ENCODE assay signal across 20 cellular contexts in the genomic region with DNA sequence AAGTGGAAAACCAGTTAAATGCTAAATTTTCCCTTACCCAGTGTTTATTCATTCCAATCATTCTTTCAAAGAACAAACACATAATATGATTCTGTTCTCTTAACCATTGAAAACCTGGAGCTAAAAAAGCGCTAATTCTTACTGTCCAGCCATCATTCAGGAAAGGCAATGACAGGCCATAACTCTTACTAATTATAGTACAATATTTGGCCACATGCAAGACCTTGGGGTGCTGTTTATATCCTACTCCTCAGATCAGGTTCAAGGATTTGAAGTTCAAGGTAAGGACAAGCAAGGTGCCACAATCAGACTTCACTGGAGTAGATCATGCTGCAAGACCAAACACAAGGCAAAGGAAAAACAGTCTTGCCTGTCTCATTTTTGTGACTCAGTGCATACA.
DNase-seq lines count a peak whose midpoint lies in the region; ATAC-seq and TF ChIP-seq lines count a peak whose summit lies in the region.
"Had no signal": no experiment of that assay in that cellular context is flagged by ENCODE, and none has a peak within 500 bp of the region (broad histone marks: within the 10 kb centered on the region; RNA-seq: fewer than 3 reads in every experiment).

No MANE protein-coding gene starts in this region.

- H3K4me3 Mint-ChIP-seq in mesothelial cell of epicardium = no peak overlapping the region
- H3K4me3 Mint-ChIP-seq: CD4-positive, alpha-beta memory T cell had no signal

- no peak overlapping the region for H2AFZ ChIP-seq in smooth muscle cell (ENCODE audit: low read depth)

- H3K27ac ChIP-seq in smooth muscle cell (ENCODE audit: low read depth) (peak overlapping the region; percentile 15), coronary artery (no peak overlapping the region)
- H3K27ac ChIP-seq: 22Rv1; BLaER1 treated with 17β-estradiol and CSF1 and Interleukin-3, amounts not matched to agents 10 nM and 100 nM; KMS-11 had no signal

- DNase-seq in DMS79 treated with DMSO at 0.1 percent for 48 hours (lab: John Stamatoyannopoulos, UW) = peak; percentile 13
- DNase-seq in DMS79 (lab: John Stamatoyannopoulos, UW) = no peak
- peak; percentile 54 for DNase-seq in NCI-H69 (lab: John Stamatoyannopoulos, UW)
- DNase-seq in iris pigment epithelial cell (ENCODE audit: low read depth) = peak; percentile 36
- no peak for DNase-seq in smooth muscle cell (lab: John Stamatoyannopoulos, UW; ENCODE audit: unreplicated experiment)
- no peak for DNase-seq in mesothelial cell of epicardium (ENCODE audit: low spot score in 2 of 2, unreplicated experiment in 2 of 2)
- no peak for DNase-seq in coronary artery (ENCODE audit: low spot score)
- DNase-seq: CD4-positive, alpha-beta memory T cell; DMS153; H7; NCI-H1694; NCI-H2081; NCI-H2171; NCI-H524 treated with DMSO at 0.1 percent for 48 hours; OCI-M1 had no signal

- no peak overlapping the region for H3K9ac ChIP-seq in smooth muscle cell (ENCODE audit: low read depth)
- H3K9ac ChIP-seq: BLaER1 treated with 17β-estradiol and CSF1 and Interleukin-3, amounts not matched to agents 10 nM and 100 nM; KMS-11 had no signal

- no peak for TF ChIP-seq CTCF in smooth muscle cell (IDR thresholded peaks at IDR 0.05; ENCODE audit: borderline replicate concordance, insufficient read depth, poor library complexity, severe bottlenecking)
- no peak for TF ChIP-seq CTCF in mesothelial cell of epicardium (IDR thresholded peaks at IDR 0.05; ENCODE audit: unreplicated experiment)
- TF ChIP-seq CTCF in coronary artery (IDR thresholded peaks at IDR 0.05) = no peak

- 89% methylated on average over 1 of the region's 1 CpG for WGBS in smooth muscle cell (ENCODE audit: low lambda C conversion rate)

- H3K4me1 Mint-ChIP-seq in mesothelial cell of epicardium = peaks cover 31% of the 10 kb centered on the region
- H3K4me1 Mint-ChIP-seq: CD4-positive, alpha-beta memory T cell had no signal

- H4K20me1 ChIP-seq in smooth muscle cell (ENCODE audit: low read depth) = no peaks in the 10 kb centered on the region

- H3F3A ChIP-seq in smooth muscle cell (ENCODE audit: low read depth) = no peaks in the 10 kb centered on the region

- peaks cover 5% of the 10 kb centered on the region for H3K4me1 ChIP-seq in smooth muscle cell (ENCODE audit: low read depth)

- peaks cover 16% of the 10 kb centered on the region for H3K79me2 ChIP-seq in smooth muscle cell (ENCODE audit: low read depth)

- H3K27me3 ChIP-seq in smooth muscle cell (ENCODE audit: low read depth) = no peaks in the 10 kb centered on the region
- H3K27me3 ChIP-seq: BLaER1 treated with 17β-estradiol and CSF1 and Interleukin-3, amounts not matched to agents 10 nM and 100 nM had no signal

- H3K9me3 Mint-ChIP-seq in mesothelial cell of epicardium = no peaks in the 10 kb centered on the region
- H3K9me3 Mint-ChIP-seq: CD4-positive, alpha-beta memory T cell had no signal

- H3K4me3 ChIP-seq in smooth muscle cell (no peak overlapping the region), coronary artery (no peak overlapping the region)
- H3K4me3 ChIP-seq: BLaER1 treated with 17β-estradiol and CSF1 and Interleukin-3, amounts not matched to agents 10 nM and 100 nM had no signal

- no peaks in the 10 kb centered on the region for H3K9me3 ChIP-seq in smooth muscle cell (replicated peaks; ENCODE audit: low read depth)

- no peaks in the 10 kb centered on the region for H3K36me3 Mint-ChIP-seq in mesothelial cell of epicardium
- H3K36me3 Mint-ChIP-seq: CD4-positive, alpha-beta memory T cell had no signal

- no peaks in the 10 kb centered on the region for H3K27me3 Mint-ChIP-seq in mesothelial cell of epicardium (ENCODE audit: low read depth)
- H3K27me3 Mint-ChIP-seq: CD4-positive, alpha-beta memory T cell had no signal

- no peak overlapping the region for H3K27ac Mint-ChIP-seq in mesothelial cell of epicardium
- H3K27ac Mint-ChIP-seq: CD4-positive, alpha-beta memory T cell had no signal

- no peaks in the 10 kb centered on the region for H3K36me3 ChIP-seq in smooth muscle cell (ENCODE audit: low read depth)

- no peak for ATAC-seq in HG03159 (IDR thresholded peaks at IDR 0.05; ENCODE audit: unreplicated experiment)
- ATAC-seq: Right ventricle myocardium inferior had no signal

- peak overlapping the region; percentile 24 for H3K4me2 ChIP-seq in smooth muscle cell
- H3K4me2 ChIP-seq: KMS-11 had no signal

Comparison
In these comparisons a context has a peak if more than half of its experiments do, and no peak if none do; other contexts are left out.
1. DNase-seq: peak in DMS79 treated with DMSO at 0.1 percent for 48 hours (single experiment), NCI-H69 (single experiment) and iris pigment epithelial cell (single experiment); none in DMS79 (single experiment), smooth muscle cell (single experiment), mesothelial cell of epicardium (0 of 2) and coronary artery (single experiment).